Comparison of ENCODE assay signal across 8 cellular contexts in genomic region chr11:126194121-126194543, GRCh38. TPM values are rescaled to one million over a fixed set of nuclear protein-coding genes. Genes with fewer than 3 reads are reported as not detected.
DNase-seq lines count a peak whose midpoint lies in the region; ATAC-seq and TF ChIP-seq lines count a peak whose summit lies in the region.

No MANE protein-coding gene starts in this region.

- TF ChIP-seq CTCF in AG04449 (IDR thresholded peaks at IDR 0.05; ENCODE audit: insufficient read depth, low read length, missing control alignments) (peak; percentile 36), GM12864 (IDR thresholded peaks at IDR 0.05; ENCODE audit: low read depth, low read length, missing control alignments) (peak; percentile 53)

- no peak for DNase-seq in AG04449 (ENCODE audit: low read depth, low spot score)
- DNase-seq in GM12864 (ENCODE audit: low read depth): no peak
- DNase-seq in NCI-H2171 (lab: John Stamatoyannopoulos, UW): peak; percentile 3
- peak; percentile 58 for DNase-seq in activated CD8-positive, alpha-beta T cell treated with anti-CD3 and anti-CD28 coated beads, Interleukin-2, amount 10 ng/mL, durations not matched to agents 7 days and 5 days
- DNase-seq in germinal center (ENCODE audit: low spot score): peak; percentile 50
- DNase-seq in renal cortical epithelial cell (ENCODE audit: low read depth): peak; percentile 39

- H3K36me3 Mint-ChIP-seq in activated CD8-positive, alpha-beta T cell treated with anti-CD3 and anti-CD28 coated beads, Interleukin-2, amount 10 ng/mL, durations not matched to agents 7 days and 5 days (ENCODE audit: low read depth): peaks cover 44% of the 10 kb centered on the region

- POLR2A ChIA-PET in AG04449 (lab: Yijun Ruan, JAX): no interaction called here
- POLR2A ChIA-PET in activated CD8-positive, alpha-beta T cell treated with anti-CD3 and anti-CD28 coated beads, Interleukin-2, amount 10 ng/mL, durations not matched to agents 7 days and 5 days (lab: Charles Lee): no interaction called here

- peak; percentile 73 for ATAC-seq in activated CD8-positive, alpha-beta T cell treated with anti-CD3 and anti-CD28 coated beads, Interleukin-2, amount 10 ng/mL, durations not matched to agents 7 days and 5 days
- ATAC-seq in HG03432 (IDR thresholded peaks at IDR 0.05; ENCODE audit: unreplicated experiment) (no peak), GM21825 (IDR thresholded peaks at IDR 0.05; ENCODE audit: unreplicated experiment) (no peak)

- no peaks in the 10 kb centered on the region for H3K27me3 Mint-ChIP-seq in activated CD8-positive, alpha-beta T cell treated with anti-CD3 and anti-CD28 coated beads, Interleukin-2, amount 10 ng/mL, durations not matched to agents 7 days and 5 days (ENCODE audit: low read depth)

- no peaks in the 10 kb centered on the region for H3K4me1 Mint-ChIP-seq in activated CD8-positive, alpha-beta T cell treated with anti-CD3 and anti-CD28 coated beads, Interleukin-2, amount 10 ng/mL, durations not matched to agents 7 days and 5 days (ENCODE audit: low read depth)

- no peak overlapping the region for H3K4me3 Mint-ChIP-seq in activated CD8-positive, alpha-beta T cell treated with anti-CD3 and anti-CD28 coated beads, Interleukin-2, amount 10 ng/mL, durations not matched to agents 7 days and 5 days

- H3K27ac Mint-ChIP-seq in activated CD8-positive, alpha-beta T cell treated with anti-CD3 and anti-CD28 coated beads, Interleukin-2, amount 10 ng/mL, durations not matched to agents 7 days and 5 days: no peak overlapping the region

- H3K4me3 ChIP-seq in AG04449 (ENCODE audit: low read depth, low read length) (no peak overlapping the region), GM12864 (ENCODE audit: low read depth, low read length) (no peak overlapping the region)

- no peaks in the 10 kb centered on the region for H3K9me3 Mint-ChIP-seq in activated CD8-positive, alpha-beta T cell treated with anti-CD3 and anti-CD28 coated beads, Interleukin-2, amount 10 ng/mL, durations not matched to agents 7 days and 5 days (ENCODE audit: insufficient read depth)

- CTCF ChIA-PET in AG04449 (lab: Yijun Ruan, JAX): interaction anchor here (0.6 to 11.0 kb wide), 26 partner anchors 9 to 297 kb away, joined by 3 to 293 read pairs (median 4); partner anchors contain the start of genes DDX25, PUS3 and VSIG10L2
- CTCF ChIA-PET in activated CD8-positive, alpha-beta T cell treated with anti-CD3 and anti-CD28 coated beads, Interleukin-2, amount 10 ng/mL, durations not matched to agents 7 days and 5 days (lab: Charles Lee): interaction anchor here (0.6 to 3.0 kb wide), 32 partner anchors 9 to 470 kb away, joined by 3 to 40 read pairs (median 4); partner anchors contain the start of genes FOXRED1, PUS3, SRPRA and VSIG10L2

RNA-seq across cellular contexts. Expression of gene RPUSD4, which starts 17.3 kb away (rescaled TPM):
- total RNA-seq in activated CD8-positive, alpha-beta T cell treated with anti-CD3 and anti-CD28 coated beads, Interleukin-2, amount 10 ng/mL, durations not matched to agents 7 days and 5 days: 10 to 100 TPM; 31.6 to 32.1 TPM
- total RNA-seq in renal cortical epithelial cell: 28.9 and 46.7 TPM in 2 replicates

RNA-seq across cellular contexts. Expression of gene FAM118B, which starts 17.4 kb away (rescaled TPM):
- 10 to 100 TPM; 11.8 to 12.8 TPM for total RNA-seq in activated CD8-positive, alpha-beta T cell treated with anti-CD3 and anti-CD28 coated beads, Interleukin-2, amount 10 ng/mL, durations not matched to agents 7 days and 5 days
- 45.2 and 64.9 TPM in 2 replicates for total RNA-seq in renal cortical epithelial cell

Comparison
In these comparisons a context has a peak if more than half of its experiments do, and no peak if none do; other contexts are left out.
1. DNase-seq: peak in NCI-H2171 (single experiment), activated CD8-positive, alpha-beta T cell treated with anti-CD3 and anti-CD28 coated beads, Interleukin-2, amount 10 ng/mL, durations not matched to agents 7 days and 5 days (single experiment), germinal center (single experiment) and renal cortical epithelial cell (single experiment); none in AG04449 (single experiment) and GM12864 (single experiment).